In the genomic region with DNA sequence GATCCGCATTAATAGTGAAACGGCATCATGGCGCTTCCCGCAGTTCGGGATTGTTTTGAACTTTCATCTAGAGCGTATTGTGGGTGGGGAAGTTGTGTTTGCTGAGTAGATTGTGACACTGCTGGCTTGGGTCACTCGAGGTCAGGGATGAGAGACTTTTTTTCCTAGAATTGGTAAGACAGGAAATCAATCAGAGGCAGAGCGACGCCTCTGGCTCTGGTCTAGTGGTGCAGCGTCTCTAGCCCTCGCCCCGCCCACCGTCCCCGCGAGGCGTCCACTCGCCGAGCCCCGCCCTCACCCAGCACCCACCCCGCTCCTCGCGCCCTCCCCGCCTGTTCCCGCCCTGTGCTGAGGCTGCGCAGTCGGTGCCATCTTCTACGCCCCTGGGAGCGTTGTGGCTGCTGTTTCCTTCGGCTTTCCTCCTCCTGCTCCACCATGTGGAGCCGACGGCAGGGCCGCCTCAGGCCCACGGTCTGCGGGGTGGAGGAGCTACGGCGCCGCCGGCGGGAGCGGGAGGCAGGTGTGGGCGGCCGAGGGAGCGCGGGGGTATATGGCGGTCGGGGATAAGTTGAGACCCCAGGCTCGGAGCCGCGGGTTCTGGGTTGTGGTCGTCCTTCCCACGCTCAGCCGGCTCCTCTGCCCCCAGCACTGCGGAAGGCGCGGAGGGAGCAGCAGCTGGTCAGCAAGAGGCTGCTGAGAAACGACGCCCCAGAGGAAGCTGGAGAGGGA, we compare ENCODE assay signal across 8 cellular contexts. TPM values are rescaled to one million over a fixed set of nuclear protein-coding genes. Genes with fewer than 3 reads are reported as not detected.
DNase-seq lines count a peak whose midpoint lies in the region; ATAC-seq and TF ChIP-seq lines count a peak whose summit lies in the region.

A gene (plus strand): TSS at position 359 of the 729 bp plus-strand sequence. CDS start 77 bp downstream, at position 436.

- peak; percentile 93 for ATAC-seq in RWPE2 (ENCODE audit: low read depth)
- peak; percentile 92 for ATAC-seq in stimulated activated naive CD8-positive, alpha-beta T cell treated with anti-CD3 and anti-CD28 coated beads, Interleukin-15, amount 100 ng/mL, for 72 hours

- DNase-seq in ELF-1 (ENCODE audit: low read depth, low spot score) (peak; percentile 94), H4 (ENCODE audit: low spot score) (peak; percentile 90), LoVo (ENCODE audit: low spot score) (peak; percentile 98), RWPE2 (ENCODE audit: low spot score) (peak; percentile 99), fibroblast of the aortic adventitia (ENCODE audit: low read depth) (peak; percentile 91), nephron progenitor cell (peak; percentile 98)
- DNase-seq in activated T-helper 9 cell treated with anti-CD3 and anti-CD28 coated beads, Interleukin-2, amount 50 U/mL, for 16 hours (ENCODE audit: low read depth) = peak; percentile 96
- peak; percentile 92 to 96 for DNase-seq in stimulated activated naive CD8-positive, alpha-beta T cell treated with anti-CD3 and anti-CD28 coated beads, Interleukin-15, amount 100 ng/mL, for 72 hours

- peaks cover 4% of the 10 kb centered on the region for H3K4me1 ChIP-seq in RWPE2 (ENCODE audit: insufficient read depth, poor library complexity, severe bottlenecking)

- peaks cover 23% of the 10 kb centered on the region for H3K36me3 Mint-ChIP-seq in nephron progenitor cell (ENCODE audit: low read depth)

- H3K27ac ChIP-seq in RWPE2 (ENCODE audit: poor library complexity, severe bottlenecking) = peak within 1 kb of the TSS; percentile 36

- peaks cover 3% of the 10 kb centered on the region for H3K27me3 Mint-ChIP-seq in nephron progenitor cell (ENCODE audit: low read depth, poor library complexity)
- no peaks in the 10 kb centered on the region for H3K27me3 Mint-ChIP-seq in stimulated activated naive CD8-positive, alpha-beta T cell treated with anti-CD3 and anti-CD28 coated beads, Interleukin-15, amount 100 ng/mL, for 72 hours

- peaks cover 28% of the 10 kb centered on the region for H3K4me1 Mint-ChIP-seq in nephron progenitor cell
- peaks cover 63% of the 10 kb centered on the region for H3K4me1 Mint-ChIP-seq in stimulated activated naive CD8-positive, alpha-beta T cell treated with anti-CD3 and anti-CD28 coated beads, Interleukin-15, amount 100 ng/mL, for 72 hours

- H3K9me3 Mint-ChIP-seq in nephron progenitor cell = peaks cover 12% of the 10 kb centered on the region
- H3K9me3 Mint-ChIP-seq in stimulated activated naive CD8-positive, alpha-beta T cell treated with anti-CD3 and anti-CD28 coated beads, Interleukin-15, amount 100 ng/mL, for 72 hours = no peaks in the 10 kb centered on the region

- no peaks in the 10 kb centered on the region for H3K27me3 ChIP-seq in RWPE2 (ENCODE audit: insufficient read depth, poor library complexity, severe bottlenecking)

- H3K4me3 Mint-ChIP-seq in nephron progenitor cell = peak within 1 kb of the TSS; percentile 86
- H3K4me3 Mint-ChIP-seq in stimulated activated naive CD8-positive, alpha-beta T cell treated with anti-CD3 and anti-CD28 coated beads, Interleukin-15, amount 100 ng/mL, for 72 hours = peak within 1 kb of the TSS; percentile 81 to 99

- peak within 1 kb of the TSS; percentile 75 for H3K4me3 ChIP-seq in RWPE2 (ENCODE audit: severe bottlenecking)
- peak within 1 kb of the TSS; percentile 83 for H3K4me3 ChIP-seq in fibroblast of the aortic adventitia (ENCODE audit: low read depth, low read length)

- peak within 1 kb of the TSS; percentile 77 for H3K27ac Mint-ChIP-seq in nephron progenitor cell
- peak within 1 kb of the TSS; percentile 93 to 94 for H3K27ac Mint-ChIP-seq in stimulated activated naive CD8-positive, alpha-beta T cell treated with anti-CD3 and anti-CD28 coated beads, Interleukin-15, amount 100 ng/mL, for 72 hours

- no peaks in the 10 kb centered on the region for H3K9me3 ChIP-seq in RWPE2 (ENCODE audit: severe bottlenecking)

- TF ChIP-seq CTCF in RWPE2 (IDR thresholded peaks at IDR 0.05; ENCODE audit: poor library complexity, severe bottlenecking) (peak; percentile 87), fibroblast of the aortic adventitia (IDR thresholded peaks at IDR 0.05; ENCODE audit: insufficient read depth, low read length) (peak; percentile 65), nephron progenitor cell (IDR thresholded peaks at IDR 0.05) (peak; percentile 44)

- peaks cover 15% of the 10 kb centered on the region for H3K36me3 ChIP-seq in RWPE2 (ENCODE audit: low read depth)

RNA-seq across cellular contexts. Expression of the gene that starts here (rescaled TPM):
- 9.6 and 15.9 TPM in 2 replicates for total RNA-seq in H4 (2014; rRNA removed; shearing (Covaris generic))
- 21.1 and 295 TPM in 2 replicates for total RNA-seq in fibroblast of the aortic adventitia (ENCODE audit: low replicate concordance)

Comparison
In these comparisons a context has a peak if more than half of its experiments do, and no peak if none do; other contexts are left out.
1. Peak in every context shown above with its lines: DNase-seq, ATAC-seq, H3K4me3 ChIP-seq and H3K27ac ChIP-seq.